ENCODE assay signal across 16 cellular contexts in the genomic region with DNA sequence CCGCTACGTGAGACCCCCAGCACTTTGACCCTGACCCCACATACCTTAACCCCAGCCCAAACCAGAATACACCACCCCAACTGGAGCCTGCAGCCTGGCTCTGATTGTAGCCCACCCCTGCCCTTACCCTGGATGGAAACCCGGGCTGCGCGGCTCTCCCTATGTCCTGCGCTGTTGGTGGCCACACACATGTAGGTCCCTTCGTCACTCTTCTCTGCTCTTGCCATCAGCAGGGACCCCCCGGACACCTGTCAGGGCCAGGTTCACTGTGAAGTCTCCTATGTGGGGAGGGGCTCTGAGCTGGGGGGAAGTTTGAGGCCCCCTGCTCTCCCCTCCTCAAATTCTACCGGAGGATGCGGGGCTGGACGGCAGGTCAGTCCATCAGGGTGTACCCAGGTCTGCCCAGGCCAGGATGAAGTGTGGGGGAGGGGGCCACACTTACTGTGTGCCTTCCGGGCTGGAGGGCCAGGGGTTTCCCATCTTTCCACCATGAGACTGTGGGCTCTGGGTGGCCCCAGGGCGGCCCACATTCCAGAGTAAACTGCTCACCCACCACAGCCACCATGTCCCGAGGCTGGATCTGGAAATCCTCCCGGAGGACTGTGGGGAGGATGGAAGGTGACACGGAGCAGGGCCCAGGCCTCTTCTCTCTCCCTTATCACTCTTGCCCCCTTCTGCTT. TPM values are rescaled to one million over a fixed set of nuclear protein-coding genes. Genes with fewer than 3 reads are reported as not detected.
A peak's percentile ranks its signal among the peaks of the same experiment; 100 is the strongest.
DNase-seq lines count a peak whose midpoint lies in the region; ATAC-seq and TF ChIP-seq lines count a peak whose summit lies in the region.
"Had no signal": no experiment of that assay in that cellular context is flagged by ENCODE, and none has a peak within 500 bp of the region (broad histone marks: within the 10 kb centered on the region; RNA-seq: fewer than 3 reads in every experiment).

No MANE protein-coding gene starts in this region.

- H3K4me3 Mint-ChIP-seq in endothelial cell (ENCODE audit: unreplicated experiment) = peak overlapping the region; percentile 47
- H3K4me3 Mint-ChIP-seq: brain; T-helper 1 cell treated with Interleukin-12 subunit alpha and Interleukin-12 subunit beta and Interleukin-4 antibody, amounts not matched to agents 30 μg/mL and 1 μg/mL, for 36 hours had no signal

- no peak overlapping the region for H2BK15ac ChIP-seq in neuronal stem cell (ENCODE audit: low read length)

- peaks cover 0 to 41% (median 0%) of the 10 kb centered on the region in 9 donors for H3K36me3 ChIP-seq in heart right ventricle
- H3K36me3 ChIP-seq in neuronal stem cell (replicated peaks in 1 of 2; ENCODE audit: control insufficient read depth in 2 of 2, insufficient read depth in 2 of 2, low read length in 2 of 2) = no peaks in the 10 kb centered on the region
- H3K36me3 ChIP-seq in uterus = no peaks in the 10 kb centered on the region
- no peaks in the 10 kb centered on the region for H3K36me3 ChIP-seq in brain microvascular endothelial cell (replicated peaks)

- no peak overlapping the region for H3K9ac ChIP-seq in neuronal stem cell (ENCODE audit: low read depth, low read length, poor library complexity)

- peaks cover 3% of the 10 kb centered on the region for H3K79me1 ChIP-seq in neuronal stem cell (ENCODE audit: low read depth, low read length)

- no peak overlapping the region for H2BK12ac ChIP-seq in neuronal stem cell (ENCODE audit: low read length)

- intact Hi-C loops in heart right ventricle (cut with DNase I) = no loop called here
- intact Hi-C loops in cardiac septum (cut with DNase I) = no loop called here
- intact Hi-C loops in uterus (cut with DNase I; ENCODE audit: low total_unique reads) = no loop called here

- peak overlapping the region; percentile 82 to 95 (median 88) for H3K27ac ChIP-seq in heart right ventricle
- no peak overlapping the region for H3K27ac ChIP-seq in neuronal stem cell (replicated peaks; ENCODE audit: low read length)
- peak overlapping the region; percentile 32 to 61 for H3K27ac ChIP-seq in uterus
- H3K27ac ChIP-seq in brain microvascular endothelial cell = no peak overlapping the region
- H3K27ac ChIP-seq: epithelial cell of prostate had no signal

- peaks cover 14% of the 10 kb centered on the region for H3K27me3 Mint-ChIP-seq in endothelial cell (ENCODE audit: unreplicated experiment)

- H2BK120ac ChIP-seq in neuronal stem cell (ENCODE audit: low read depth, low read length) = no peak overlapping the region

- H3K4ac ChIP-seq in neuronal stem cell (ENCODE audit: low read length) = no peak overlapping the region

- ATAC-seq in heart right ventricle (no peak), HG03457 (IDR thresholded peaks at IDR 0.05; ENCODE audit: unreplicated experiment) (no peak)
- ATAC-seq: mucosa of descending colon had no signal

- H3K27ac Mint-ChIP-seq in endothelial cell (ENCODE audit: unreplicated experiment) = no peak overlapping the region
- H3K27ac Mint-ChIP-seq: T-helper 1 cell treated with Interleukin-12 subunit alpha and Interleukin-12 subunit beta and Interleukin-4 antibody, amounts not matched to agents 30 μg/mL and 1 μg/mL, for 36 hours had no signal

- no peak overlapping the region for H4K8ac ChIP-seq in neuronal stem cell (ENCODE audit: low read depth, low read length)

- H3K36me3 Mint-ChIP-seq in endothelial cell (ENCODE audit: low read depth, unreplicated experiment) = peaks cover 26% of the 10 kb centered on the region
- H3K36me3 Mint-ChIP-seq: brain had no signal

- H3K23ac ChIP-seq in neuronal stem cell (ENCODE audit: low read depth, low read length, poor library complexity) = peak overlapping the region; percentile 26

- H3K27me3 ChIP-seq in heart right ventricle = peaks cover 0 to 7% (median 0%) of the 10 kb centered on the region in 7 donors
- H3K27me3 ChIP-seq in neuronal stem cell (ENCODE audit: control insufficient read depth in 3 of 3, insufficient read depth in 3 of 3, low read depth in 1 of 3, low read length in 3 of 3) = peaks cover 0 to 48% (median 0%) of the 10 kb centered on the region in 3 experiments
- H3K27me3 ChIP-seq in uterus = no peaks in the 10 kb centered on the region
- no peaks in the 10 kb centered on the region for H3K27me3 ChIP-seq in brain microvascular endothelial cell (replicated peaks)

- H3K4me1 ChIP-seq in heart right ventricle (peaks cover 14 to 92% (median 65%) of the 10 kb centered on the region in 9 donors), neuronal stem cell (ENCODE audit: control insufficient read depth in 2 of 2, insufficient read depth in 1 of 2, low read depth in 1 of 2, low read length in 2 of 2) (peaks cover 3 to 8% of the 10 kb centered on the region in 2 donors), uterus (no peaks in the 10 kb centered on the region)
- H3K4me1 ChIP-seq: Caco-2 had no signal

- H3K9me3 Mint-ChIP-seq in endothelial cell (ENCODE audit: unreplicated experiment) = peaks cover 2% of the 10 kb centered on the region
- H3K9me3 Mint-ChIP-seq: T-helper 1 cell treated with Interleukin-12 subunit alpha and Interleukin-12 subunit beta and Interleukin-4 antibody, amounts not matched to agents 30 μg/mL and 1 μg/mL, for 36 hours had no signal

- no peak for TF ChIP-seq POLR2A in uterus (IDR thresholded peaks at IDR 0.05)

- H4K91ac ChIP-seq in neuronal stem cell (ENCODE audit: low read depth, low read length, poor library complexity) = no peak overlapping the region

- no peak overlapping the region for H3K4me2 ChIP-seq in neuronal stem cell (ENCODE audit: insufficient read depth, low read length, poor library complexity, severe bottlenecking)

- TF ChIP-seq CTCF in heart right ventricle (IDR thresholded peaks at IDR 0.05) (no peak), endothelial cell (IDR thresholded peaks at IDR 0.05; ENCODE audit: unreplicated experiment) (no peak), uterus (IDR thresholded peaks at IDR 0.05) (no peak), brain microvascular endothelial cell (IDR thresholded peaks at IDR 0.05; ENCODE audit: low read depth, low read length, missing control alignments) (no peak)

- H3K14ac ChIP-seq in neuronal stem cell (ENCODE audit: low read length) = no peak overlapping the region

- H2BK5ac ChIP-seq in neuronal stem cell (ENCODE audit: low read length) = no peak overlapping the region

- H3K4me1 Mint-ChIP-seq in endothelial cell (ENCODE audit: unreplicated experiment) = peaks cover 67% of the 10 kb centered on the region

- in situ Hi-C loops in brain microvascular endothelial cell (cut with HindIII; ENCODE audit: low pct_ligation_motif_present, low sequenced_read_pairs) = no loop called here

- H3K18ac ChIP-seq in neuronal stem cell (ENCODE audit: low read length) = peak overlapping the region; percentile 61

- H3K9me3 ChIP-seq in heart right ventricle = no peaks in the 10 kb centered on the region
- no peaks in the 10 kb centered on the region for H3K9me3 ChIP-seq in neuronal stem cell (replicated peaks in 1 of 2; ENCODE audit: control insufficient read depth in 2 of 2, insufficient read depth in 1 of 2, low read depth in 1 of 2, low read length in 2 of 2)
- no peaks in the 10 kb centered on the region for H3K9me3 ChIP-seq in uterus
- H3K9me3 ChIP-seq: Caco-2, mucosa of descending colon had no signal

- DNase-seq in heart right ventricle = no peak
- DNase-seq in cardiac septum (ENCODE audit: low spot score) = no peak
- DNase-seq in endothelial cell (ENCODE audit: low spot score) = no peak
- no peak for DNase-seq in neuronal stem cell (ENCODE audit: low spot score)
- DNase-seq in uterus = no peak
- DNase-seq in brain microvascular endothelial cell = no peak
- DNase-seq in Kasumi-1 (lab: John Stamatoyannopoulos, UW) = no peak
- DNase-seq: activated CD4-positive, alpha-beta T cell treated with anti-CD3 and anti-CD28 coated beads, Interleukin-2, amount 50 U/mL, for 1 hour; Caco-2; mucosa of descending colon; NCI-H2171 treated with DMSO at 0.1 percent for 48 hours; retina had no signal

- H3K4me3 ChIP-seq in heart right ventricle (peak overlapping the region; percentile 44 to 65 (median 55)), neuronal stem cell (ENCODE audit: low read length in 2 of 2) (no peak overlapping the region), uterus (peak overlapping the region in 1 of 2 donors; percentile 21), brain microvascular endothelial cell (ENCODE audit: low read depth, low read length) (no peak overlapping the region)
- H3K4me3 ChIP-seq: mucosa of descending colon had no signal

- H2AFZ ChIP-seq in neuronal stem cell (ENCODE audit: low read length) = no peak overlapping the region

- H2AK5ac ChIP-seq in neuronal stem cell (ENCODE audit: low read depth, low read length) = no peak overlapping the region

- WGBS in heart right ventricle, 2 donors = 63 to 66% methylated on average over 16 of the region's 16 CpGs
- no CpG with 5 or more reads among the region's 16 CpGs for WGBS in neuronal stem cell (ENCODE audit: extremely low coverage in 2 of 2, insufficient read length in 2 of 2, insufficient replicate concordance in 1 of 2), 2 donors

RNA-seq across cellular contexts. Expression of a gene that starts 1.5 kb away (rescaled TPM):
- total RNA-seq in heart right ventricle = 10 to 100 TPM; 14.2 to 42.6 (median 22.0) TPM
- 10 to 100 TPM; 17.9 to 39.1 TPM for polyA plus RNA-seq in heart right ventricle
- 15.9 TPM for total RNA-seq in cardiac septum
- 28.8 TPM for total RNA-seq in endothelial cell (ENCODE audit: unreplicated experiment)
- polyA plus RNA-seq in neuronal stem cell (2013, experiment 1 of 2) = not detected
- polyA plus RNA-seq in neuronal stem cell (2013, experiment 2 of 2) = not detected
- 10 to 100 TPM; 11.2 to 96.6 (median 46.6) TPM for total RNA-seq in uterus
- total RNA-seq: Caco-2 had no signal

RNA-seq across cellular contexts. Expression of a gene that starts 22.8 kb away (rescaled TPM):
- total RNA-seq in heart right ventricle (not detected), cardiac septum (not detected), endothelial cell (ENCODE audit: unreplicated experiment) (not detected), uterus (not detected)
- polyA plus RNA-seq in heart right ventricle = under 1 TPM in 1 of 2 donors, not detected in 1; 0.03 TPM
- polyA plus RNA-seq in neuronal stem cell (2013, experiment 1 of 2) = not detected
- not detected for polyA plus RNA-seq in neuronal stem cell (2013, experiment 2 of 2)
- total RNA-seq: Caco-2, mucosa of descending colon had no signal

RNA-seq across cellular contexts. Expression of a gene that starts 31.0 kb away (rescaled TPM):
- total RNA-seq in heart right ventricle = 1 to 10 TPM; 1.5 to 7.8 (median 3.6) TPM
- polyA plus RNA-seq in heart right ventricle = 10 to 100 TPM in 1 of 2 donors, 1 to 10 TPM in 1; 4.9 to 19.8 TPM
- total RNA-seq in cardiac septum = 5.1 TPM
- total RNA-seq in endothelial cell (ENCODE audit: unreplicated experiment) = 40.0 TPM
- 9.5 TPM for polyA plus RNA-seq in neuronal stem cell (2013, experiment 1 of 2)
- 8.8 TPM for polyA plus RNA-seq in neuronal stem cell (2013, experiment 2 of 2)
- total RNA-seq in uterus = 10 to 100 TPM in 2 of 4 donors, 1 to 10 TPM in 2; 7.1 to 21.8 (median 11.1) TPM

RNA-seq across cellular contexts. Expression of a gene that starts 39.6 kb away (rescaled TPM):
- total RNA-seq in heart right ventricle (1 to 10 TPM in 1 of 10 donors, under 1 TPM in 7, not detected in 2; 0.12 to 1.3 (median 0.35) TPM), cardiac septum (0.11 TPM), endothelial cell (ENCODE audit: unreplicated experiment) (0.08 TPM), uterus (not detected)
- under 1 TPM; 0.22 to 0.52 TPM for polyA plus RNA-seq in heart right ventricle
- 0.03 TPM for polyA plus RNA-seq in neuronal stem cell (2013, experiment 1 of 2)
- polyA plus RNA-seq in neuronal stem cell (2013, experiment 2 of 2) = 0.01 TPM

RNA-seq across cellular contexts. Expression of a gene that starts 57.8 kb away (rescaled TPM):
- total RNA-seq in heart right ventricle (under 1 TPM; 0.07 to 0.83 (median 0.20) TPM), cardiac septum (0.24 TPM), endothelial cell (ENCODE audit: unreplicated experiment) (2.4 TPM), uterus (1 to 10 TPM in 3 of 4 donors, under 1 TPM in 1; under 0.01 to 3.5 (median 1.7) TPM)
- polyA plus RNA-seq in heart right ventricle = under 1 TPM; 0.10 to 0.44 TPM
- 4.0 TPM for polyA plus RNA-seq in neuronal stem cell (2013, experiment 1 of 2)
- polyA plus RNA-seq in neuronal stem cell (2013, experiment 2 of 2) = 4.1 TPM

Comparison
In these comparisons a context has a peak if more than half of its experiments do, and no peak if none do; other contexts are left out.
1. H3K27ac ChIP-seq: peak in heart right ventricle (10 of 10) and uterus (2 of 2); none in neuronal stem cell (single experiment) and brain microvascular endothelial cell (single experiment).
2. H3K4me3 ChIP-seq: peak in heart right ventricle (10 of 10); none in neuronal stem cell (0 of 2) and brain microvascular endothelial cell (single experiment).